Comparison of ENCODE assay signal across 8 cellular contexts in genomic region chr20:43508106-43508505, GRCh38. TPM values are rescaled to one million over a fixed set of nuclear protein-coding genes. Genes with fewer than 3 reads are reported as not detected.
DNase-seq lines count a peak whose midpoint lies in the region; ATAC-seq and TF ChIP-seq lines count a peak whose summit lies in the region.

No MANE protein-coding gene starts in this region.

- H3K27ac ChIP-seq in heart right ventricle, result no peak overlapping the region
- no peak overlapping the region for H3K27ac ChIP-seq in mesodermal cell (ENCODE audit: low read depth, low read length, severe bottlenecking)
- H3K27ac ChIP-seq in vagina, result peak overlapping the region; percentile 28

- H3K9me3 ChIP-seq in heart right ventricle (no peaks in the 10 kb centered on the region), mesodermal cell (ENCODE audit: control insufficient read depth, low read length) (no peaks in the 10 kb centered on the region), vagina (no peaks in the 10 kb centered on the region)

- no peak for TF ChIP-seq POLR2A in vagina (IDR thresholded peaks at IDR 0.05)

- intact Hi-C loops in heart right ventricle (cut with DNase I) (no loop called here), Right ventricle myocardium inferior (cut with DNase I) (no loop called here), vagina (cut with DNase I) (no loop called here), sciatic nerve (cut with DNase I) (no loop called here), head of caudate nucleus (cut with DNase I) (no loop called here)

- no peak for ATAC-seq in heart right ventricle
- no peak for ATAC-seq in Right ventricle myocardium inferior
- no peak for ATAC-seq in sciatic nerve

- 7 to 9% methylated on average over 22 of the region's 22 CpGs for WGBS in heart right ventricle, 2 donors
- WGBS in mesodermal cell (ENCODE audit: insufficient coverage in 2 of 2), 2 experiments, result 16 to 27% methylated on average over 11 of the region's 22 CpGs

- DNase-seq in heart right ventricle, result no peak
- DNase-seq in Right ventricle myocardium inferior (ENCODE audit: missing footprints), result no peak
- no peak for DNase-seq in cardiac fibroblast (ENCODE audit: low read depth in 2 of 2)
- DNase-seq in vagina (ENCODE audit: extremely low spot score in 2 of 2), result no peak
- no peak for DNase-seq in sciatic nerve (ENCODE audit: low spot score)
- DNase-seq in head of caudate nucleus, result no peak
- DNase-seq in medulla oblongata (ENCODE audit: extremely low spot score), result no peak

- H3K4me3 ChIP-seq in heart right ventricle, result peak overlapping the region; percentile 44 to 71 (median 64)
- H3K4me3 ChIP-seq in cardiac fibroblast (replicated peaks in 1 of 2; ENCODE audit: low read depth in 2 of 2, low read length in 2 of 2), result peak overlapping the region; percentile 44 to 59
- H3K4me3 ChIP-seq in mesodermal cell (ENCODE audit: extremely low read depth, insufficient read depth, low read length, poor library complexity, severe bottlenecking), result peak overlapping the region; percentile 56
- peak overlapping the region; percentile 61 to 62 for H3K4me3 ChIP-seq in vagina

- H3K4me1 ChIP-seq in heart right ventricle (peaks cover 0 to 16% (median 9%) of the 10 kb centered on the region in 9 donors), mesodermal cell (ENCODE audit: control insufficient read depth, insufficient read depth, low read length, poor library complexity, severe bottlenecking) (no peaks in the 10 kb centered on the region), vagina (peaks cover 20% of the 10 kb centered on the region)

- H3K27me3 ChIP-seq in heart right ventricle, result peaks cover 0 to 32% (median 21%) of the 10 kb centered on the region in 7 donors
- no peaks in the 10 kb centered on the region for H3K27me3 ChIP-seq in vagina

- TF ChIP-seq CTCF in heart right ventricle (IDR thresholded peaks at IDR 0.05) (no peak), cardiac fibroblast (IDR thresholded peaks at IDR 0.05; ENCODE audit: low read depth, low read length) (no peak), vagina (IDR thresholded peaks at IDR 0.05) (no peak)

- H3K36me3 ChIP-seq in heart right ventricle (no peaks in the 10 kb centered on the region), mesodermal cell (ENCODE audit: control insufficient read depth, insufficient read depth, low read length) (no peaks in the 10 kb centered on the region), vagina (no peaks in the 10 kb centered on the region)

RNA-seq across cellular contexts. Expression of gene L3MBTL1, which starts 0.6 kb away (rescaled TPM):
- total RNA-seq in heart right ventricle (1 to 10 TPM; 3.3 to 6.3 (median 4.9) TPM), Right ventricle myocardium inferior (3.8 TPM), vagina (20.9 TPM), sciatic nerve (23.0 TPM)
- polyA plus RNA-seq in heart right ventricle, result 1 to 10 TPM; 1.2 to 9.0 TPM
- polyA plus RNA-seq in mesodermal cell (2013, experiment 1 of 2), result 10.2 TPM
- 7.9 TPM for polyA plus RNA-seq in mesodermal cell (2013, experiment 2 of 2)

RNA-seq across cellular contexts. Expression of gene SRSF6, which starts 50.4 kb away (rescaled TPM):
- total RNA-seq in heart right ventricle (10 to 100 TPM; 44.0 to 62.4 (median 47.8) TPM), Right ventricle myocardium inferior (52.0 TPM), vagina (112 TPM), sciatic nerve (129 TPM)
- 10 to 100 TPM; 27.9 to 86.6 TPM for polyA plus RNA-seq in heart right ventricle
- polyA plus RNA-seq in mesodermal cell (2013, experiment 1 of 2), result 75.5 TPM
- polyA plus RNA-seq in mesodermal cell (2013, experiment 2 of 2), result 77.8 TPM

RNA-seq across cellular contexts. Expression of gene SGK2, which starts 50.7 kb away (rescaled TPM):
- total RNA-seq in heart right ventricle (1 to 10 TPM in 2 of 10 donors, under 1 TPM in 5, not detected in 3; 0.09 to 3.1 (median 0.29) TPM), Right ventricle myocardium inferior (1.1 TPM), vagina (5.4 TPM), sciatic nerve (7.7 TPM)
- polyA plus RNA-seq in heart right ventricle, result 1 to 10 TPM in 1 of 2 donors, under 1 TPM in 1; 0.45 to 1.4 TPM
- polyA plus RNA-seq in mesodermal cell (2013, experiment 1 of 2), result 1.8 TPM
- 1.5 TPM for polyA plus RNA-seq in mesodermal cell (2013, experiment 2 of 2)
